ENCODE assay signal across 9 cellular contexts in the genomic region with DNA sequence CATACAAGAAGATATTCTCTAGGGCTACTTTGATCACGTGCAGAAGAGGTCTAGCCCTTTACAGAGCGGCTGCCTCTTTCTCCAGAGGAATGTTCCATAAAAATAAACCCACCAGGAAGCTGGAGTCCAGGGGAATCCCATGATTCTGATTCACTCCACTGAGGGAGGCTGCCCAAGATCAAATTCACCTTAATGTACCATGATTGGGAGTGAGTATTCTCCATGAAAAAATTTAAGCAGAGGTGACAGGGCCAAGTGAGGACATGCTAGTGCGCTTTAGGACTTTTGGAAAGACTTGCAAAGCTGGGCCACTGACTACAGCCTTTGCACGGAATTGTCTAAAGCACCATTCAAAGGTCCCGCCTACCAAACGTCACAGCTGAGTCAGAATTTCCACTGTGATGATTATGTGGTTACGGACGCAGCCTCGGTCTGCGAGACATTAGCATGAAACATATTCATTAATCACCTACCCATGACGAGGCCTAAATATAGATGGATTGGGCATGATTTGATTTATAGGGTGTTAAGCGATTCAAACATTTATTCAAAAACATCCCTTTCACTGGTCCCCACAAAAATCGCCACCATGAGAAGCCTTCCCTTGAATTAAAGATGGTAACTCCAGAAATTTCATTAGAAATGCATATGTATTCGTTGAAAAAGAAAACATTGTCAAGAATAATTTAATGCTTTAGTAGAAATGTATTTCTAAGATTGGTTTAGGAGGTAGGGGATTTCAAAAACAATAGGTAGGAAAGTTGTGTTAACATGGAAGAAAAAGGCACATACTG.
A peak's percentile ranks its signal among the peaks of the same experiment; 100 is the strongest.
DNase-seq lines count a peak whose midpoint lies in the region; ATAC-seq, FAIRE-seq and TF ChIP-seq lines count a peak whose summit lies in the region.
"Had no signal": no experiment of that assay in that cellular context is flagged by ENCODE, and none has a peak within 500 bp of the region (broad histone marks: within the 10 kb centered on the region; RNA-seq: fewer than 3 reads in every experiment).

No MANE protein-coding gene starts in this region.

- no peak for FAIRE-seq in GM12891 (lab: Jason Lieb, UNC)

- no peak overlapping the region for H3K27ac Mint-ChIP-seq in activated CD8-positive, alpha-beta T cell treated with anti-CD3 and anti-CD28 coated beads, Interleukin-2, amount 10 ng/mL, durations not matched to agents 7 days and 5 days

- no peaks in the 10 kb centered on the region for H3K36me3 Mint-ChIP-seq in activated CD8-positive, alpha-beta T cell treated with anti-CD3 and anti-CD28 coated beads, Interleukin-2, amount 10 ng/mL, durations not matched to agents 7 days and 5 days (ENCODE audit: low read depth)

- TF ChIP-seq POLR2A in Peyer's patch (IDR thresholded peaks at IDR 0.05) = no peak
- no peak for TF ChIP-seq POLR2A in gastroesophageal sphincter (IDR thresholded peaks at IDR 0.05)
- TF ChIP-seq POLR2A in GM12891 (IDR thresholded peaks at IDR 0.05; ENCODE audit: low read depth, low read length) = no peak

- H3K27ac ChIP-seq in Peyer's patch (peak overlapping the region in 1 of 4 donors; percentile 6), gastroesophageal sphincter (peak overlapping the region; percentile 84 to 96 (median 88))

- peaks cover 3% of the 10 kb centered on the region for H3K27me3 Mint-ChIP-seq in activated CD8-positive, alpha-beta T cell treated with anti-CD3 and anti-CD28 coated beads, Interleukin-2, amount 10 ng/mL, durations not matched to agents 7 days and 5 days (ENCODE audit: low read depth)
- H3K27me3 Mint-ChIP-seq: central memory CD8-positive, alpha-beta T cell had no signal

- H3K4me1 ChIP-seq in Peyer's patch (no peaks in the 10 kb centered on the region), gastroesophageal sphincter (peaks cover 15 to 88% (median 22%) of the 10 kb centered on the region in 3 donors)

- H3K4me3 ChIP-seq in Peyer's patch (no peak overlapping the region), gastroesophageal sphincter (no peak overlapping the region)

- H3K9me3 Mint-ChIP-seq in activated CD8-positive, alpha-beta T cell treated with anti-CD3 and anti-CD28 coated beads, Interleukin-2, amount 10 ng/mL, durations not matched to agents 7 days and 5 days (ENCODE audit: insufficient read depth) = no peaks in the 10 kb centered on the region
- H3K9me3 Mint-ChIP-seq: central memory CD8-positive, alpha-beta T cell had no signal

- CTCF ChIA-PET in activated CD8-positive, alpha-beta T cell treated with anti-CD3 and anti-CD28 coated beads, Interleukin-2, amount 10 ng/mL, durations not matched to agents 7 days and 5 days (lab: Charles Lee) = no interaction called here

- POLR2A ChIA-PET in activated CD8-positive, alpha-beta T cell treated with anti-CD3 and anti-CD28 coated beads, Interleukin-2, amount 10 ng/mL, durations not matched to agents 7 days and 5 days (lab: Charles Lee) = no interaction called here

- 42 to 59% methylated on average over 10 to 14 of the region's 14 CpGs for WGBS in gastroesophageal sphincter (ENCODE audit: low coverage in 1 of 2), 2 donors

- H3K9me3 ChIP-seq in Peyer's patch = no peaks in the 10 kb centered on the region
- no peaks in the 10 kb centered on the region for H3K9me3 ChIP-seq in gastroesophageal sphincter

- no peak overlapping the region for H3K4me3 Mint-ChIP-seq in activated CD8-positive, alpha-beta T cell treated with anti-CD3 and anti-CD28 coated beads, Interleukin-2, amount 10 ng/mL, durations not matched to agents 7 days and 5 days
- H3K4me3 Mint-ChIP-seq: central memory CD8-positive, alpha-beta T cell had no signal

- DNase-seq in EL = peak; percentile 97
- DNase-seq in HCEC 1CT = peak; percentile 99
- DNase-seq in Peyer's patch = peak in 2 of 3 donors; percentile 60 to 68
- no peak for DNase-seq in amygdala (lab: John Stamatoyannopoulos, UW)
- no peak for DNase-seq in NAMALWA (ENCODE audit: low spot score)
- no peak for DNase-seq in activated CD8-positive, alpha-beta T cell treated with anti-CD3 and anti-CD28 coated beads, Interleukin-2, amount 10 ng/mL, durations not matched to agents 7 days and 5 days
- no peak for DNase-seq in GM12891 (ENCODE audit: insufficient read length, low spot score)

- TF ChIP-seq EP300 in gastroesophageal sphincter (IDR thresholded peaks at IDR 0.05) = peak; percentile 95

- H3K36me3 ChIP-seq in Peyer's patch = no peaks in the 10 kb centered on the region
- no peaks in the 10 kb centered on the region for H3K36me3 ChIP-seq in gastroesophageal sphincter

- ATAC-seq in gastroesophageal sphincter = peak; percentile 62
- no peak for ATAC-seq in activated CD8-positive, alpha-beta T cell treated with anti-CD3 and anti-CD28 coated beads, Interleukin-2, amount 10 ng/mL, durations not matched to agents 7 days and 5 days

- H3K27me3 ChIP-seq in Peyer's patch (no peaks in the 10 kb centered on the region), gastroesophageal sphincter (no peaks in the 10 kb centered on the region)

- TF ChIP-seq CTCF in Peyer's patch (IDR thresholded peaks at IDR 0.05) (no peak), gastroesophageal sphincter (IDR thresholded peaks at IDR 0.05) (no peak)

- H3K4me1 Mint-ChIP-seq in activated CD8-positive, alpha-beta T cell treated with anti-CD3 and anti-CD28 coated beads, Interleukin-2, amount 10 ng/mL, durations not matched to agents 7 days and 5 days (ENCODE audit: low read depth) = no peaks in the 10 kb centered on the region
- H3K4me1 Mint-ChIP-seq: central memory CD8-positive, alpha-beta T cell had no signal

TF ChIP-seq in GM12891, 5 proteins besides CTCF, POLR2A, EP300 and RAD21:
- TF ChIP-seq SPI1 (IDR thresholded peaks at IDR 0.05; ENCODE audit: low read depth, low read length) (no peak), POLR2AphosphoS5 (IDR thresholded peaks at IDR 0.05; ENCODE audit: low read depth, low read length) (no peak), TAF1 (IDR thresholded peaks at IDR 0.05; ENCODE audit: low read depth, low read length) (no peak), POU2F2 (IDR thresholded peaks at IDR 0.05; ENCODE audit: low read depth, low read length) (no peak)

Comparison
In these comparisons a context has a peak if more than half of its experiments do, and no peak if none do; other contexts are left out.
1. DNase-seq: peak in EL (single experiment), HCEC 1CT (single experiment) and Peyer's patch (2 of 3); none in amygdala (0 of 56), NAMALWA (single experiment), activated CD8-positive, alpha-beta T cell treated with anti-CD3 and anti-CD28 coated beads, Interleukin-2, amount 10 ng/mL, durations not matched to agents 7 days and 5 days (single experiment) and GM12891 (single experiment).